Comparison of ENCODE assay signal across 16 cellular contexts in genomic region chr17:10171057-10171456, GRCh38. TPM values are rescaled to one million over a fixed set of nuclear protein-coding genes. Genes with fewer than 3 reads are reported as not detected.
DNase-seq lines count a peak whose midpoint lies in the region; ATAC-seq and TF ChIP-seq lines count a peak whose summit lies in the region.
"Had no signal": no experiment of that assay in that cellular context is flagged by ENCODE, and none has a peak within 500 bp of the region (broad histone marks: within the 10 kb centered on the region; RNA-seq: fewer than 3 reads in every experiment).

No MANE protein-coding gene starts in this region.

- no peak for TF ChIP-seq POLR2A in stomach (IDR thresholded peaks at IDR 0.05)

- H3K4me1 ChIP-seq in stomach, result peaks cover 0 to 20% (median 8%) of the 10 kb centered on the region in 4 donors

- H3K27ac ChIP-seq in stomach, result peak overlapping the region in 3 of 5 donors; percentile 35 to 50 (median 38)
- H3K27ac ChIP-seq: cardiac muscle cell had no signal

- WGBS in stomach, 5 donors, result 49 to 63% (median 58%) methylated on average over 7 of the region's 7 CpGs

- H3K36me3 ChIP-seq in stomach, result no peaks in the 10 kb centered on the region
- H3K36me3 ChIP-seq: cardiac muscle cell, esophagus squamous epithelium had no signal

- no peak overlapping the region for H3K4me3 Mint-ChIP-seq in brain
- H3K4me3 Mint-ChIP-seq: activated CD4-positive, alpha-beta T cell treated with anti-CD3 and anti-CD28 coated beads, Interleukin-2, amount 10 ng/mL, durations not matched to agents 24 days and 14 days had no signal

- peaks cover 5% of the 10 kb centered on the region for H3K36me3 Mint-ChIP-seq in brain

- H3K9me3 ChIP-seq in stomach, result no peaks in the 10 kb centered on the region
- H3K9me3 ChIP-seq: esophagus squamous epithelium, SK-N-SH had no signal

- H3K27me3 ChIP-seq in stomach, result peaks cover 0 to 5% (median 0%) of the 10 kb centered on the region in 3 donors
- H3K27me3 ChIP-seq: cardiac muscle cell, esophagus squamous epithelium had no signal

- no peak overlapping the region for H3K4me3 ChIP-seq in stomach
- H3K4me3 ChIP-seq: cardiac muscle cell, esophagus squamous epithelium had no signal

- DNase-seq in GM03348 (ENCODE audit: low spot score) (peak; percentile 64), medulla oblongata (ENCODE audit: extremely low spot score) (peak; percentile 69), stomach (no peak), T-helper 2 cell (no peak), islet precursor cell (no peak)
- DNase-seq: activated CD4-positive, alpha-beta T cell treated with anti-CD3 and anti-CD28 coated beads, Interleukin-2, amount 10 ng/mL, durations not matched to agents 24 days and 14 days; activated effector memory CD4-positive, alpha-beta T cell treated with Interleukin-2 at 50 U/mL for 16 hours; esophagus squamous epithelium; GOT3; kidney; NCI-H187 treated with DMSO at 0.1 percent for 48 hours; SK-N-SH had no signal

- TF ChIP-seq CTCF in brain (conservative IDR thresholded peaks at IDR 0.05) (no peak), stomach (IDR thresholded peaks at IDR 0.05) (no peak)

- peak overlapping the region in 3 of 5 experiments; percentile 61 to 87 (median 66) for H3K27ac Mint-ChIP-seq in brain
- H3K27ac Mint-ChIP-seq: activated CD4-positive, alpha-beta T cell treated with anti-CD3 and anti-CD28 coated beads, Interleukin-2, amount 10 ng/mL, durations not matched to agents 24 days and 14 days had no signal

- intact Hi-C loops in stomach (cut with DNase I; ENCODE audit: low total_unique reads), result no loop called here

- H3K27me3 Mint-ChIP-seq in brain, result no peaks in the 10 kb centered on the region

- ATAC-seq in GM18861 (IDR thresholded peaks at IDR 0.05; ENCODE audit: unreplicated experiment) (no peak), HG02840 (IDR thresholded peaks at IDR 0.05; ENCODE audit: low FRiP score, unreplicated experiment) (no peak)

- no peak for TF ChIP-seq EP300 in stomach (IDR thresholded peaks at IDR 0.05)

- H3K4me1 Mint-ChIP-seq in brain, result peaks cover 21% of the 10 kb centered on the region

- peaks cover 4 to 11% (median 7%) of the 10 kb centered on the region in 5 experiments for H3K9me3 Mint-ChIP-seq in brain

RNA-seq across cellular contexts. Expression of gene GAS7, which starts 27.3 kb away (rescaled TPM):
- polyA plus RNA-seq in brain (ENCODE audit: insufficient read depth, low read depth, low replicate concordance), result 60.2 TPM
- 100 to 1,000 TPM in 1 of 5 donors, 10 to 100 TPM in 4; 24.5 to 185 (median 42.9) TPM for total RNA-seq in stomach
- 10 to 100 TPM in 1 of 3 donors, 1 to 10 TPM in 2; 4.1 to 21.2 (median 9.0) TPM for polyA plus RNA-seq in stomach

Comparison
In these comparisons a context has a peak if more than half of its experiments do, and no peak if none do; other contexts are left out.
1. DNase-seq: peak in GM03348 (single experiment) and medulla oblongata (single experiment); none in stomach (single experiment), T-helper 2 cell (0 of 5) and islet precursor cell (single experiment).